ENCODE assay signal across 1 cellular context in genomic region chr21:43810505-43811261, GRCh38.
TF ChIP-seq lines count a peak whose summit lies in the region.

No MANE protein-coding gene starts in this region.

TF ChIP-seq in IMR-90, 13 proteins besides CTCF, POLR2A, EP300 and RAD21:
- TF ChIP-seq MAZ (IDR thresholded peaks at IDR 0.05; ENCODE audit: borderline replicate concordance, low read depth, low read length) (peak; percentile 11; the same call in 1 of the 2 replicates), CHD1 (IDR thresholded peaks at IDR 0.05; ENCODE audit: low read depth, low read length) (no peak), SMC3 (IDR thresholded peaks at IDR 0.05; ENCODE audit: low read depth, low read length) (peak; percentile 81)
